Comparison of ENCODE assay signal across 9 cellular contexts in the genomic region with DNA sequence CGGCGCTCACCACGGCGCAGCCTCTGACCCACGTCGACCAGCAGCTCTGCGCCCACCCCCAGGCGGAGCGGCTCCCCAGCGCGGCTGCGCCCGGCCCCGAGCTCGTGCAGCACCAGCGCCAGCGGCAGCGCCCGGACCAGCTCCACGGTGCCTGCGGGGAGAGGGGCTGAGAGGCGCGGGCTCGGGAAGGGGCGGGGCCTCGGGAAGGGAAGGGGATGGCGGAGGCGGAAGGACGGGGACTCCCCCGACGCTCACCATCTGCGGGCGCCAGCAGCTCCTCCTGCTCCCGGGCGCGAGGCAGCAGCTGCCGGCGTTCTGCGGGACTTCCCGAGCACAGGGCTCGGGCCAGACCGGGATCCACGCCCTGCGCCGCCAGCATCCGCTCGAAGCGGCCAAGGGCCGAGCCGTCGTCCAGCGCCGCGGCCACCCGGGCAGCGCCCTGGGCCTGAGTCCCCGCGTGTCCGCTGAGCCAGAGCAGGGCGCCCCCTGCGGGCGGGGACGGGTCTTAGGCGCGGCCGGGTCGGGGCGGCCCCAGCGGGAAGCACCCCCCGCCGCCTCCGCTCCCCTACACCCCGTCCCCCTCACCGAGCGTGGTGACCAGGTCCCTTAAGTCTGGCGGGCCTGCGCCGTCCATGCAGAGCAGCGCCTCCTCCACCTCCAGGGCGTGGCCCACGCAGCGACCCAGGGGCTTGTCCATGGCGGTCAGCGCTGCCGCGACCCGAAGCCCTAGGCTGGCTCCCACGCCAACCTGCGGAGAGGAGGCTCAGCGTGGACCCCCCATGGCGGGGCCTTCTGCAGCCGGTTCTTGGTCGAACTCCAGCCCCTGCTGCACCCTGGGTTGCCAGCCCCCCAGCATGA. TPM values are rescaled to one million over a fixed set of nuclear protein-coding genes. Genes with fewer than 3 reads are reported as not detected.
A peak's percentile ranks its signal among the peaks of the same experiment; 100 is the strongest.
DNase-seq lines count a peak whose midpoint lies in the region; ATAC-seq, FAIRE-seq and TF ChIP-seq lines count a peak whose summit lies in the region.
"Had no signal": no experiment of that assay in that cellular context is flagged by ENCODE, and none has a peak within 500 bp of the region (broad histone marks: within the 10 kb centered on the region; RNA-seq: fewer than 3 reads in every experiment).

No MANE protein-coding gene starts in this region.

- H4K20me1 ChIP-seq in H1 (replicated peaks in 1 of 2; ENCODE audit: control insufficient read depth in 1 of 2, insufficient read depth in 2 of 2, low read length in 2 of 2): peaks cover 5 to 25% of the 10 kb centered on the region in 2 experiments

- TF ChIP-seq RAD21 in H1 (IDR thresholded peaks at IDR 0.05 in 1 of 2, conservative IDR thresholded peaks at IDR 0.05 in 1 of 2; ENCODE audit: low read depth in 2 of 2, low read length in 2 of 2): no peak; a peak in 1 of 4 replicates

- H2AK5ac ChIP-seq in H1 (ENCODE audit: low read depth, low read length): peak overlapping the region; percentile 55; the same call in 1 of the 2 replicates

- H3K9me3 ChIP-seq in H1 (ENCODE audit: insufficient read depth in 2 of 2, low read depth in 1 of 2, low read length in 1 of 2) (no peaks in the 10 kb centered on the region), mesodermal cell (ENCODE audit: control insufficient read depth, low read length) (no peaks in the 10 kb centered on the region)

- TF ChIP-seq POLR2A in H1 (IDR thresholded peaks at IDR 0.05; ENCODE audit: control extremely low read depth in 1 of 2, low read depth in 2 of 2, low read length in 2 of 2): no peak

- H3K4me2 ChIP-seq in H1 (ENCODE audit: insufficient read depth in 1 of 2, low read depth in 2 of 2, low read length in 2 of 2): peak overlapping the region; percentile 70 to 88

- H3K36me3 ChIP-seq in BJ (ENCODE audit: control insufficient read depth, insufficient read depth, low read length) (peaks cover 24% of the 10 kb centered on the region), H1 (ENCODE audit: control insufficient read depth in 2 of 4, insufficient read depth in 4 of 4, low read length in 3 of 4) (peaks cover 4 to 14% (median 11%) of the 10 kb centered on the region in 4 experiments; a peak in 6 of 8 replicates), mesodermal cell (ENCODE audit: control insufficient read depth, insufficient read depth, low read length) (peaks cover 28% of the 10 kb centered on the region)

- no peak overlapping the region; the same call in 1 of the 2 replicates for H3K27ac ChIP-seq in H1 (ENCODE audit: low read depth, low read length)
- H3K27ac ChIP-seq in mesodermal cell (ENCODE audit: low read depth, low read length, severe bottlenecking): peak overlapping the region; percentile 84

- TF ChIP-seq EP300 in H1 (IDR thresholded peaks at IDR 0.05; ENCODE audit: borderline replicate concordance in 1 of 2, low read depth in 2 of 2, low read length in 2 of 2): no peak

- no peak overlapping the region for H3K23ac ChIP-seq in H1 (ENCODE audit: insufficient read length)

- FAIRE-seq in H1 (lab: Jason Lieb, UNC): no peak
- FAIRE-seq: colon had no signal

- no peak overlapping the region for H2BK120ac ChIP-seq in H1 (replicated peaks; ENCODE audit: low read depth, low read length)

- ATAC-seq in GM19023 (IDR thresholded peaks at IDR 0.05; ENCODE audit: unreplicated experiment) (peak; percentile 27), HG03159 (IDR thresholded peaks at IDR 0.05; ENCODE audit: unreplicated experiment) (peak; percentile 26)

- H2BK5ac ChIP-seq in H1 (ENCODE audit: low read depth, low read length): peak overlapping the region; percentile 85

- H2BK15ac ChIP-seq in H1 (ENCODE audit: low read length): 0 out of 2 replicates have a peak overlapping the region, but pooled peaks have one; percentile 72

- DNase-seq in BJ (ENCODE audit: low read depth) (no peak), NCI-H82 (lab: John Stamatoyannopoulos, UW) (peak; percentile 88), H1 (ENCODE audit: low read depth in 1 of 2, low spot score in 2 of 2) (peak in 1 of 2 experiments; percentile 85)
- DNase-seq in activated CD8-positive, alpha-beta memory T cell treated with anti-CD3 and anti-CD28 coated beads for 48 hours (ENCODE audit: low read depth in 2 of 3, low spot score in 2 of 3): peak in 2 of 3 experiments; percentile 80 to 84
- DNase-seq in stimulated activated CD8-positive, alpha-beta memory T cell treated with anti-CD3 and anti-CD28 coated beads, Interleukin-15, amount 100 ng/mL, for 48 hours (ENCODE audit: low read depth in 2 of 2): peak; percentile 83 to 85

- POLR2A ChIA-PET in BJ (lab: Charles Lee): interaction anchor here (0.5 to 1.4 kb wide), 3 partner anchors 12 to 19 kb away, joined by 3 to 9 read pairs (median 4); partner anchors contain the start of genes KLHDC7B, LMF2 and NCAPH2
- POLR2A ChIA-PET in H1 (lab: Charles Lee; ENCODE audit: partially characterized antibody): interaction anchor here (0.6 to 3.0 kb wide), 17 partner anchors 12 to 86 kb away, joined by 3 to 32 read pairs (median 4); partner anchors contain the start of genes LMF2, NCAPH2 and SYCE3

- peak overlapping the region; percentile 60 for H3K18ac ChIP-seq in H1 (ENCODE audit: extremely low read depth, low read length)

- H3K27me3 ChIP-seq in BJ (ENCODE audit: control insufficient read depth, insufficient read depth, low read length) (no peaks in the 10 kb centered on the region), H1 (replicated peaks in 1 of 4; ENCODE audit: control insufficient read depth in 3 of 4, extremely low read depth in 1 of 4, insufficient read depth in 3 of 4, low read length in 3 of 4) (peaks cover 30 to 46% (median 40%) of the 10 kb centered on the region in 4 experiments)

- H2BK12ac ChIP-seq in H1 (ENCODE audit: low read depth, low read length): no peak overlapping the region

- 5% methylated on average over 42 of the region's 93 CpGs; no CpG with 5 or more reads in 1 of the 2 experiments for WGBS in H1 (ENCODE audit: extremely low coverage in 1 of 2, insufficient coverage in 1 of 2, insufficient read length in 1 of 2, insufficient replicate concordance in 2 of 2, low coverage in 1 of 2, low lambda C conversion rate in 2 of 2, missing lambda C conversion rate in 1 of 2), 2 experiments
- 1 to 2% methylated on average over 50 to 90 of the region's 93 CpGs for WGBS in mesodermal cell (ENCODE audit: insufficient coverage in 2 of 2), 2 experiments

- H3K79me2 ChIP-seq in H1 (ENCODE audit: control insufficient read depth in 1 of 2, insufficient read depth in 2 of 2, low read length in 2 of 2): no peaks in the 10 kb centered on the region

- H3K79me1 ChIP-seq in H1 (ENCODE audit: low read depth, low read length): no peaks in the 10 kb centered on the region

- H2BK20ac ChIP-seq in H1 (ENCODE audit: low read length): no peak overlapping the region

- H2AFZ ChIP-seq in H1 (ENCODE audit: low read length): no peak overlapping the region

- H3K9ac ChIP-seq in H1 (replicated peaks in 1 of 4; ENCODE audit: extremely low read depth in 1 of 4, low read depth in 3 of 4, low read length in 3 of 4): peak overlapping the region in 3 of 4 experiments; percentile 66 to 76 (median 68); a peak in 5 of 7 replicates

- H3K14ac ChIP-seq in H1 (ENCODE audit: insufficient read length): no peak overlapping the region

- CTCF ChIA-PET in BJ (lab: Yijun Ruan, JAX): interaction anchor here (0.7 to 2.2 kb wide), 29 partner anchors 9 to 288 kb away, joined by 3 to 22 read pairs (median 4); partner anchors contain the start of genes CHKB, CPT1B, HDAC10 and KLHDC7B
- CTCF ChIA-PET in H1 (lab: Charles Lee; ENCODE audit: partially characterized antibody): interaction anchor here (0.6 to 3.4 kb wide), 29 partner anchors 8 to 278 kb away, joined by 3 to 36 read pairs (median 4); partner anchors contain the start of genes DENND6B, KLHDC7B, LMF2 and NCAPH2

- peak overlapping the region; percentile 70 for H4K5ac ChIP-seq in H1 (ENCODE audit: insufficient read length, low read depth, low read length)

- H3K56ac ChIP-seq in H1 (replicated peaks; ENCODE audit: insufficient read length, low read depth, low read length): no peak overlapping the region

- peak overlapping the region; percentile 91 for H3K4ac ChIP-seq in H1 (replicated peaks; ENCODE audit: insufficient read length, low read depth, low read length)

- H4K8ac ChIP-seq in H1 (ENCODE audit: extremely low read depth, insufficient read depth, low read length): peak overlapping the region; percentile 80

- H4K91ac ChIP-seq in H1 (replicated peaks; ENCODE audit: insufficient read length, low read length): peak overlapping the region; percentile 81

- no peak; the same call in 1 of the 2 replicates for TF ChIP-seq CTCF in BJ (IDR thresholded peaks at IDR 0.05; ENCODE audit: insufficient read depth, low read depth, low read length)
- TF ChIP-seq CTCF in H1 (IDR thresholded peaks at IDR 0.05; ENCODE audit: control extremely low read depth in 1 of 3, insufficient read depth in 1 of 3, low read depth in 1 of 3, low read length in 3 of 3): peak; percentile 18 to 50 (median 27); a peak in 3 of 4 replicates

- H3K4me1 ChIP-seq in H1 (replicated peaks in 1 of 4; ENCODE audit: control insufficient read depth in 3 of 4, insufficient read depth in 4 of 4, low read length in 3 of 4): peaks cover 0 to 21% (median 11%) of the 10 kb centered on the region in 4 experiments; a peak in 5 of 7 replicates
- peaks cover 11% of the 10 kb centered on the region for H3K4me1 ChIP-seq in mesodermal cell (ENCODE audit: control insufficient read depth, insufficient read depth, low read length, poor library complexity, severe bottlenecking)

- H3K4me3 ChIP-seq in BJ (ENCODE audit: low read depth, low read length) (peak overlapping the region; percentile 75), H1 (ENCODE audit: extremely low read depth in 1 of 4, insufficient read depth in 2 of 4, low read depth in 3 of 4, low read length in 4 of 4) (peak overlapping the region; percentile 63 to 78 (median 67)), mesodermal cell (ENCODE audit: extremely low read depth, insufficient read depth, low read length, poor library complexity, severe bottlenecking) (peak overlapping the region; percentile 70)

- peaks cover 24% of the 10 kb centered on the region; the same call in 1 of the 2 replicates for H3K23me2 ChIP-seq in H1 (ENCODE audit: low read depth, low read length)

RNA-seq across cellular contexts. Expression of gene SCO2, which starts 0.8 kb away (rescaled TPM):
- polyA plus RNA-seq in BJ (2011; rRNA removed) (0.78 and 2.5 TPM in 2 replicates), H1 (2011; rRNA removed) (2.0 and 2.5 TPM in 2 replicates)
- polyA minus RNA-seq in BJ (2011; rRNA and poly(A)+ RNA removed): 0.98 and 2.6 TPM in 2 replicates
- 2.2 TPM in 1 of 2 replicates, not detected in the other for total RNA-seq in H1 (2021; fragmentation: NEBNext Ultra II Directional; extraction: Animal tissue kit (Norgen Biotek cat#: 25700))
- polyA plus RNA-seq in H1 (2011; cell fraction: cytosol; rRNA removed): 0.54 TPM
- 1.8 TPM for polyA plus RNA-seq in H1 (2011; cell fraction: nucleus; rRNA removed)
- polyA plus RNA-seq in H1 (2012, experiment 1 of 2): 0.31 to 1.3 TPM (median 0.68 TPM) in 3 of 4 replicates, not detected in the other
- polyA plus RNA-seq in H1 (2012, experiment 2 of 2): 1.3 TPM
- 0.10 TPM for polyA plus RNA-seq in H1 (2013, experiment 1 of 2)
- not detected for polyA plus RNA-seq in H1 (2013, experiment 2 of 2)
- polyA minus RNA-seq in H1 (2011; rRNA and poly(A)+ RNA removed): not detected in 2 replicates
- not detected for polyA minus RNA-seq in H1 (2011; cell fraction: cytosol; rRNA and poly(A)+ RNA removed)
- polyA minus RNA-seq in H1 (2011; cell fraction: nucleus; rRNA and poly(A)+ RNA removed): 2.1 TPM
- polyA plus RNA-seq in mesodermal cell (2013, experiment 1 of 2): 1.7 TPM
- polyA plus RNA-seq in mesodermal cell (2013, experiment 2 of 2): 0.91 TPM

RNA-seq across cellular contexts. Expression of gene TYMP, which starts 3.6 kb away (rescaled TPM):
- polyA plus RNA-seq in BJ (2011; rRNA removed) (13.1 and 20.6 TPM in 2 replicates), H1 (2011; rRNA removed) (0.48 and 0.83 TPM in 2 replicates)
- 7.0 and 10.4 TPM in 2 replicates for polyA minus RNA-seq in BJ (2011; rRNA and poly(A)+ RNA removed)
- total RNA-seq in H1 (2021; fragmentation: NEBNext Ultra II Directional; extraction: Animal tissue kit (Norgen Biotek cat#: 25700)): 0.43 and 0.46 TPM in 2 replicates
- 0.58 TPM for polyA plus RNA-seq in H1 (2011; cell fraction: cytosol; rRNA removed)
- 1.6 TPM for polyA plus RNA-seq in H1 (2011; cell fraction: nucleus; rRNA removed)
- polyA plus RNA-seq in H1 (2012, experiment 1 of 2): 0.40 to 0.65 TPM (median 0.51 TPM) in 4 replicates
- polyA plus RNA-seq in H1 (2012, experiment 2 of 2): 0.16 TPM
- polyA plus RNA-seq in H1 (2013, experiment 1 of 2): 0.47 TPM
- 0.39 TPM for polyA plus RNA-seq in H1 (2013, experiment 2 of 2)
- 0.28 TPM in 1 of 2 replicates, not detected in the other for polyA minus RNA-seq in H1 (2011; rRNA and poly(A)+ RNA removed)
- polyA minus RNA-seq in H1 (2011; cell fraction: cytosol; rRNA and poly(A)+ RNA removed): not detected
- 0.90 TPM for polyA minus RNA-seq in H1 (2011; cell fraction: nucleus; rRNA and poly(A)+ RNA removed)
- 2.6 TPM for polyA plus RNA-seq in mesodermal cell (2013, experiment 1 of 2)
- 2.0 TPM for polyA plus RNA-seq in mesodermal cell (2013, experiment 2 of 2)

RNA-seq across cellular contexts. Expression of gene NCAPH2, which starts 18.2 kb away (rescaled TPM):
- polyA plus RNA-seq in BJ (2011; rRNA removed) (16.1 and 31.7 TPM in 2 replicates), H1 (2011; rRNA removed) (73.8 and 81.6 TPM in 2 replicates)
- 22.3 and 29.2 TPM in 2 replicates for polyA minus RNA-seq in BJ (2011; rRNA and poly(A)+ RNA removed)
- 62.2 and 70.4 TPM in 2 replicates for total RNA-seq in H1 (2021; fragmentation: NEBNext Ultra II Directional; extraction: Animal tissue kit (Norgen Biotek cat#: 25700))
- polyA plus RNA-seq in H1 (2011; cell fraction: cytosol; rRNA removed): 69.3 TPM
- 122 TPM for polyA plus RNA-seq in H1 (2011; cell fraction: nucleus; rRNA removed)
- 40.8 to 68.5 TPM (median 62.3 TPM) in 4 replicates for polyA plus RNA-seq in H1 (2012, experiment 1 of 2)
- 53.6 TPM for polyA plus RNA-seq in H1 (2012, experiment 2 of 2)
- 24.8 TPM for polyA plus RNA-seq in H1 (2013, experiment 1 of 2)
- 23.7 TPM for polyA plus RNA-seq in H1 (2013, experiment 2 of 2)
- 33.5 and 33.6 TPM in 2 replicates for polyA minus RNA-seq in H1 (2011; rRNA and poly(A)+ RNA removed)
- 39.4 TPM for polyA minus RNA-seq in H1 (2011; cell fraction: cytosol; rRNA and poly(A)+ RNA removed)
- 33.5 TPM for polyA minus RNA-seq in H1 (2011; cell fraction: nucleus; rRNA and poly(A)+ RNA removed)
- polyA plus RNA-seq in mesodermal cell (2013, experiment 1 of 2): 33.4 TPM
- 27.2 TPM for polyA plus RNA-seq in mesodermal cell (2013, experiment 2 of 2)

RNA-seq across cellular contexts. Expression of gene LMF2, which starts 18.7 kb away (rescaled TPM):
- polyA plus RNA-seq in BJ (2011; rRNA removed) (54.0 and 111 TPM in 2 replicates), H1 (2011; rRNA removed) (62.9 and 80.4 TPM in 2 replicates)
- 47.9 and 49.1 TPM in 2 replicates for polyA minus RNA-seq in BJ (2011; rRNA and poly(A)+ RNA removed)
- 31.3 and 34.3 TPM in 2 replicates for total RNA-seq in H1 (2021; fragmentation: NEBNext Ultra II Directional; extraction: Animal tissue kit (Norgen Biotek cat#: 25700))
- polyA plus RNA-seq in H1 (2011; cell fraction: cytosol; rRNA removed): 49.9 TPM
- polyA plus RNA-seq in H1 (2011; cell fraction: nucleus; rRNA removed): 250 TPM
- polyA plus RNA-seq in H1 (2012, experiment 1 of 2): 18.2 to 38.1 TPM (median 36.3 TPM) in 4 replicates
- polyA plus RNA-seq in H1 (2012, experiment 2 of 2): 28.8 TPM
- 42.9 TPM for polyA plus RNA-seq in H1 (2013, experiment 1 of 2)
- polyA plus RNA-seq in H1 (2013, experiment 2 of 2): 40.7 TPM
- polyA minus RNA-seq in H1 (2011; rRNA and poly(A)+ RNA removed): 11.2 and 19.4 TPM in 2 replicates
- polyA minus RNA-seq in H1 (2011; cell fraction: cytosol; rRNA and poly(A)+ RNA removed): 26.9 TPM
- 43.0 TPM for polyA minus RNA-seq in H1 (2011; cell fraction: nucleus; rRNA and poly(A)+ RNA removed)
- polyA plus RNA-seq in mesodermal cell (2013, experiment 1 of 2): 59.7 TPM
- 48.3 TPM for polyA plus RNA-seq in mesodermal cell (2013, experiment 2 of 2)

RNA-seq across cellular contexts. Expression of gene KLHDC7B, which starts 19.5 kb away (rescaled TPM):
- polyA plus RNA-seq in BJ (2011; rRNA removed): 0.34 and 0.39 TPM in 2 replicates
- polyA minus RNA-seq in BJ (2011; rRNA and poly(A)+ RNA removed): 0.36 and 0.62 TPM in 2 replicates
- total RNA-seq in H1 (2021; fragmentation: NEBNext Ultra II Directional; extraction: Animal tissue kit (Norgen Biotek cat#: 25700)): not detected in 2 replicates
- polyA plus RNA-seq in H1 (2011; rRNA removed): not detected in 2 replicates
- not detected for polyA plus RNA-seq in H1 (2011; cell fraction: cytosol; rRNA removed)
- polyA plus RNA-seq in H1 (2011; cell fraction: nucleus; rRNA removed): not detected
- polyA plus RNA-seq in H1 (2012, experiment 1 of 2): not detected in 4 replicates
- polyA plus RNA-seq in H1 (2012, experiment 2 of 2): not detected
- not detected for polyA plus RNA-seq in H1 (2013, experiment 1 of 2)
- not detected for polyA plus RNA-seq in H1 (2013, experiment 2 of 2)
- polyA minus RNA-seq in H1 (2011; rRNA and poly(A)+ RNA removed): not detected in 2 replicates
- not detected for polyA minus RNA-seq in H1 (2011; cell fraction: cytosol; rRNA and poly(A)+ RNA removed)
- polyA minus RNA-seq in H1 (2011; cell fraction: nucleus; rRNA and poly(A)+ RNA removed): not detected
- polyA plus RNA-seq in mesodermal cell (2013, experiment 1 of 2): not detected
- 0.10 TPM for polyA plus RNA-seq in mesodermal cell (2013, experiment 2 of 2)
